Comparison of ENCODE assay signal across 11 cellular contexts in the genomic region with DNA sequence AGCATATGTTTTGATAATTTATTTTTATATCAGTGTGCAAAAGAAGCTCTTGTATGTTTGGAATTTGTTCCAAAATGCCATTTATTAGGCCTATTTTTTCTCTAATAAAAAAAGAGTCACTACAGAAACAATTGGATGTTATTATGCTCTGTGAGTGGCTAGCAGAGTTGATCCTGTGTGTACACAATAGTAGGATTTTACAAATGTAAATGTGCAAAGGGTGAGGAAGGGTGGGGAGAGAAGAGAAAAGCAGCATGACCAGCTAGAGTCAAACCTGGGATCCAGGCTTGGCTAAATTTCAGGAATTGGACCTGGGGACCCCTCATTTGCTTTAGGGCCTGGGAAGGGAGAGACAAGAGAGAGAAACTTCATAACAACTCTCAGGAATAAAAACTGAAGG. TPM values are rescaled to one million over a fixed set of nuclear protein-coding genes. Genes with fewer than 3 reads are reported as not detected.
"Had no signal": no experiment of that assay in that cellular context is flagged by ENCODE, and none has a peak within 500 bp of the region (broad histone marks: within the 10 kb centered on the region; RNA-seq: fewer than 3 reads in every experiment).

No MANE protein-coding gene starts in this region.

- H3K9me3 ChIP-seq: pancreas, stomach had no signal

- ATAC-seq: left lobe of liver; natural killer cell treated with Interleukin-12 subunit alpha and Interleukin-12 subunit beta and Interleukin-15 and Interleukin-18, amount 100 ng/mL, for 72 hours; pancreas; T-helper 17 cell had no signal

- DNase-seq: activated CD4-positive, alpha-beta T cell treated with anti-CD3 and anti-CD28 coated beads, Interleukin-2, amount 50 U/mL, for 1 hour; activated naive CD4-positive, alpha-beta T cell treated with anti-CD3 and anti-CD28 coated beads, Interleukin-2, amount 10 ng/mL, durations not matched to agents 7 days and 5 days; erythroblast; head of caudate nucleus; islet precursor cell; pancreas; retina; stomach; T-helper 17 cell had no signal

- H3K4me3 ChIP-seq: pancreas, stomach had no signal

- H3K4me1 ChIP-seq: pancreas had no signal

- H3K27ac ChIP-seq: pancreas, stomach had no signal

- H3K27me3 ChIP-seq: pancreas, stomach had no signal

- H3K36me3 ChIP-seq: pancreas, stomach had no signal

RNA-seq across cellular contexts. Expression of gene SEMA3A, which starts 32.5 kb away (rescaled TPM):
- total RNA-seq: T-helper 17 cell had no signal
